Comparison of ENCODE assay signal across 8 cellular contexts in the genomic region with DNA sequence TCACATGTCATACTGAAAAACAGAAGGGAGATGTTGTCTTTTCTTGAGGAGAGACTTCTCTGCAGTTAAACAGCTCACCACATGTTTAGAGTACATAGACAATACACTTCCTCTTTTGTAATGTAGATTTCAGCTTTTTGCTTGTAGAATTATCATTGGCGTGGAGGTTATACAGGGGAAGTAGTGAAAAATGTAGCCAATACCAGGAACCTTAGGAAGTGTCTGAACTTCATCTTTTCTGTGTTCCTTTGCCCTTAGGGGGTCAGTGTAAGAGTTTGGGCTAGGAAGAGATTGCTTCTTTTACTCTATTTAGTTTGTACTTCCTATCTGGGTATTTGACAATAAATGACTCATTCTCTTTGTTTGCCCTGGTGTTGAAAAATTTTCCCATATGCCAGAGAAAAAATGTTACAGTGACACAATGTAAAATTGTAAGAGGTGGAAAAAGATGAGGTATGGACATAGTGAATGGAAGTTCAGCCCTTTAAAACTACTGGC. TPM values are rescaled to one million over a fixed set of nuclear protein-coding genes. Genes with fewer than 3 reads are reported as not detected.
A peak's percentile ranks its signal among the peaks of the same experiment; 100 is the strongest.
DNase-seq lines count a peak whose midpoint lies in the region; ATAC-seq and TF ChIP-seq lines count a peak whose summit lies in the region.

No MANE protein-coding gene starts in this region.

- peak overlapping the region in 1 of 2 experiments; percentile 20; a peak in 1 of 4 replicates for H4K8ac ChIP-seq in IMR-90 (ENCODE audit: low read depth in 2 of 2, low read length in 2 of 2)

- ATAC-seq in GM21390 (IDR thresholded peaks at IDR 0.05; ENCODE audit: unreplicated experiment) (peak; percentile 85), IMR-90 (ENCODE audit: low read depth) (peak; percentile 72)

- no peaks in the 10 kb centered on the region for H3K27me3 ChIP-seq in ACC112 (ENCODE audit: insufficient read depth, low read length)
- no peaks in the 10 kb centered on the region for H3K27me3 ChIP-seq in IMR-90 (ENCODE audit: control insufficient read depth, insufficient read depth, low read length)

- no peak overlapping the region for H2AFZ ChIP-seq in ACC112 (ENCODE audit: low read length, unreplicated experiment)
- no peak overlapping the region for H2AFZ ChIP-seq in IMR-90 (replicated peaks; ENCODE audit: low read length, poor library complexity)

- CTCF ChIA-PET in IMR-90 (lab: Yijun Ruan, JAX): interaction anchor here (0.6 to 1.0 kb wide), 3 partner anchors 21 to 99 kb away, joined by 3 to 4 read pairs (median 3); a partner anchor contains a TSS

- H3K4ac ChIP-seq in IMR-90 (ENCODE audit: low read depth, low read length): peak overlapping the region; percentile 37; the same call in 1 of the 2 replicates

- TF ChIP-seq POLR2A in IMR-90 (IDR thresholded peaks at IDR 0.05; ENCODE audit: low read depth, low read length): no peak

- H3K4me3 ChIP-seq in ACC112 (ENCODE audit: low read depth, low read length): peak overlapping the region; percentile 24; the same call in 1 of the 2 replicates
- no peak overlapping the region for H3K4me3 ChIP-seq in IMR-90 (ENCODE audit: insufficient read depth, low read depth, low read length)

- H2BK15ac ChIP-seq in IMR-90 (ENCODE audit: low read depth, low read length): peak overlapping the region; percentile 55; the same call in 1 of the 3 replicates

- BruUV-seq in IMR-90 (replicated peaks; lab: Mats Ljungman, UMichigan): no TSS peak

- H2AK5ac ChIP-seq in IMR-90 (ENCODE audit: low read depth, low read length): no peak overlapping the region

- peak overlapping the region; percentile 48; the same call in 1 of the 2 replicates for H2BK20ac ChIP-seq in IMR-90 (ENCODE audit: low read depth, low read length)

- WGBS in IMR-90 (ENCODE audit: extremely low coverage in 2 of 2, insufficient read length in 1 of 2), 2 experiments: no CpG with 5 or more reads among the region's 1 CpG

- H2BK5ac ChIP-seq in IMR-90 (ENCODE audit: low read depth, low read length, poor library complexity, severe bottlenecking): peak overlapping the region; percentile 80

- POLR2A ChIA-PET in IMR-90 (lab: Charles Lee; ENCODE audit: unreplicated experiment): no interaction called here

- DNase-seq in IMR-90 (peak; percentile 76), epithelial cell of prostate (ENCODE audit: low read depth, low spot score) (no peak), GM10266 (ENCODE audit: extremely low spot score) (no peak), NCI-H345 (lab: John Stamatoyannopoulos, UW) (no peak), NCI-H526 treated with DMSO at 0.1 percent for 48 hours (lab: John Stamatoyannopoulos, UW) (no peak), NCI-H1417 treated with DMSO at 0.1 percent for 48 hours (lab: John Stamatoyannopoulos, UW) (no peak)

- peak overlapping the region; percentile 24; the same call in 1 of the 2 replicates for H2BK120ac ChIP-seq in IMR-90 (ENCODE audit: low read depth, low read length)

- H4K20me1 ChIP-seq in IMR-90 (ENCODE audit: insufficient read depth, low read length): no peaks in the 10 kb centered on the region

- H3K56ac ChIP-seq in IMR-90 (ENCODE audit: extremely low read depth, insufficient read depth, low read length): no peak overlapping the region

- no peak for TF ChIP-seq CTCF in IMR-90 (conservative IDR thresholded peaks at IDR 0.05; ENCODE audit: low read depth, low read length)
- no peak for TF ChIP-seq CTCF in GM10266 (IDR thresholded peaks at IDR 0.05; ENCODE audit: control insufficient read depth, insufficient read depth, low read depth, missing control alignments)

- H3K4me2 ChIP-seq in IMR-90 (ENCODE audit: low read depth, low read length): peak overlapping the region; percentile 79

- intact Hi-C loops in IMR-90 (cut with micrococcal nuclease): no loop called here

- H3K14ac ChIP-seq in IMR-90 (replicated peaks; ENCODE audit: low read depth, low read length): no peak overlapping the region

- dilution Hi-C loops in IMR-90 (cut with HindIII; ENCODE audit: low sequenced_read_pairs, unreplicated experiment): no loop called here

- H4K91ac ChIP-seq in IMR-90 (ENCODE audit: insufficient read depth, low read depth, low read length): no peak overlapping the region

- H3K36me3 ChIP-seq in ACC112 (ENCODE audit: insufficient read depth, low read length) (no peaks in the 10 kb centered on the region), IMR-90 (ENCODE audit: control insufficient read depth, insufficient read depth, low read length) (peaks cover 1% of the 10 kb centered on the region; the same call in 1 of the 2 replicates)

- no peak for TF ChIP-seq RAD21 in IMR-90 (IDR thresholded peaks at IDR 0.05; ENCODE audit: low read length)

- no peaks in the 10 kb centered on the region for H3K9me3 ChIP-seq in IMR-90 (ENCODE audit: control insufficient read depth, insufficient read depth, low read length)

- peaks cover 6% of the 10 kb centered on the region for H3K79me2 ChIP-seq in ACC112 (ENCODE audit: control insufficient read depth, insufficient read depth, low read length, unreplicated experiment)

- peaks cover 2% of the 10 kb centered on the region for H3K9me1 ChIP-seq in IMR-90 (ENCODE audit: insufficient read depth, low read length)

- no peak overlapping the region for H3K23ac ChIP-seq in IMR-90 (ENCODE audit: low read depth, low read length)

- H3K4me1 ChIP-seq in ACC112 (ENCODE audit: control insufficient read depth, insufficient read depth, low read length, unreplicated experiment) (peaks cover 17% of the 10 kb centered on the region), IMR-90 (ENCODE audit: control insufficient read depth, insufficient read depth, low read length) (peaks cover 3% of the 10 kb centered on the region; the same call in 1 of the 2 replicates)

- H3K27ac ChIP-seq in ACC112 (ENCODE audit: low read depth, low read length) (peak overlapping the region; percentile 79), IMR-90 (ENCODE audit: insufficient read depth, low read length) (peak overlapping the region; percentile 3; the same call in 1 of the 2 replicates), epithelial cell of prostate (peak overlapping the region; percentile 57)

- in situ Hi-C loops in IMR-90 (cut with MboI; ENCODE audit: low sequenced_read_pairs): no loop called here

- peak overlapping the region; percentile 88 for H3K18ac ChIP-seq in IMR-90 (ENCODE audit: low read depth, low read length)

- H3K79me1 ChIP-seq in IMR-90 (ENCODE audit: low read depth in 1 of 2, low read length in 2 of 2): 0 out of 4 replicates have a peak, but pooled peaks cover 0 to under 1% of the 10 kb centered on the region in 2 experiments

- no peak overlapping the region for H3K9ac ChIP-seq in IMR-90 (ENCODE audit: low read depth, low read length)

- H2AK9ac ChIP-seq in IMR-90 (replicated peaks; ENCODE audit: low read depth, low read length, poor library complexity): no peak overlapping the region

- H4K5ac ChIP-seq in IMR-90 (ENCODE audit: low read depth, low read length): peak overlapping the region; percentile 9; the same call in 1 of the 2 replicates

TF ChIP-seq in IMR-90, 13 proteins besides CTCF, POLR2A, EP300 and RAD21:
- TF ChIP-seq CEBPB (IDR thresholded peaks at IDR 0.05; ENCODE audit: low read depth, low read length) (peak; percentile 94), RCOR1 (IDR thresholded peaks at IDR 0.05; ENCODE audit: insufficient replicate concordance, low read length) (no peak), FOS (IDR thresholded peaks at IDR 0.05; ENCODE audit: low read depth, low read length) (peak; percentile 61; the same call in 1 of the 2 replicates), CHD1 (IDR thresholded peaks at IDR 0.05; ENCODE audit: low read depth, low read length) (no peak), MAZ (IDR thresholded peaks at IDR 0.05; ENCODE audit: borderline replicate concordance, low read depth, low read length) (no peak), NFE2L2 (IDR thresholded peaks at IDR 0.05; ENCODE audit: low read depth, low read length) (no peak), MXI1 (IDR thresholded peaks at IDR 0.05; ENCODE audit: borderline replicate concordance, low read depth, low read length) (no peak), RFX5 (IDR thresholded peaks at IDR 0.05; ENCODE audit: low read depth, low read length) (no peak), BHLHE40 (IDR thresholded peaks at IDR 0.05; ENCODE audit: low read depth, low read length) (no peak), SMC3 (IDR thresholded peaks at IDR 0.05; ENCODE audit: low read depth, low read length) (no peak), MAFK (IDR thresholded peaks at IDR 0.05; ENCODE audit: low read depth, low read length) (no peak)
- TF ChIP-seq, protein P1, sequence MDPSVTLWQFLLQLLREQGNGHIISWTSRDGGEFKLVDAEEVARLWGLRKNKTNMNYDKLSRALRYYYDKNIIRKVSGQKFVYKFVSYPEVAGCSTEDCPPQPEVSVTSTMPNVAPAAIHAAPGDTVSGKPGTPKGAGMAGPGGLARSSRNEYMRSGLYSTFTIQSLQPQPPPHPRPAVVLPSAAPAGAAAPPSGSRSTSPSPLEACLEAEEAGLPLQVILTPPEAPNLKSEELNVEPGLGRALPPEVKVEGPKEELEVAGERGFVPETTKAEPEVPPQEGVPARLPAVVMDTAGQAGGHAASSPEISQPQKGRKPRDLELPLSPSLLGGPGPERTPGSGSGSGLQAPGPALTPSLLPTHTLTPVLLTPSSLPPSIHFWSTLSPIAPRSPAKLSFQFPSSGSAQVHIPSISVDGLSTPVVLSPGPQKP (IDR thresholded peaks at IDR 0.05; ENCODE audit: borderline replicate concordance, low read depth, low read length): no peak
- TF ChIP-seq, protein P2, sequence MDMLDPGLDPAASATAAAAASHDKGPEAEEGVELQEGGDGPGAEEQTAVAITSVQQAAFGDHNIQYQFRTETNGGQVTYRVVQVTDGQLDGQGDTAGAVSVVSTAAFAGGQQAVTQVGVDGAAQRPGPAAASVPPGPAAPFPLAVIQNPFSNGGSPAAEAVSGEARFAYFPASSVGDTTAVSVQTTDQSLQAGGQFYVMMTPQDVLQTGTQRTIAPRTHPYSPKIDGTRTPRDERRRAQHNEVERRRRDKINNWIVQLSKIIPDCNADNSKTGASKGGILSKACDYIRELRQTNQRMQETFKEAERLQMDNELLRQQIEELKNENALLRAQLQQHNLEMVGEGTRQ (IDR thresholded peaks at IDR 0.05; ENCODE audit: low read depth, low read length): no peak

RNA-seq across cellular contexts. Expression of a gene that starts 21.0 kb away (rescaled TPM):
- total RNA-seq in IMR-90 (2012; rRNA removed): 3.6 and 5.6 TPM in 2 replicates
- 7.3 and 8.2 TPM in 2 replicates for polyA plus RNA-seq in IMR-90 (2012; rRNA removed)
- 4.0 and 5.4 TPM in 2 replicates for polyA plus RNA-seq in IMR-90 (2012; cell fraction: cytosol; rRNA removed)
- 20.4 and 30.8 TPM in 2 replicates for polyA plus RNA-seq in IMR-90 (2012; cell fraction: nucleus; rRNA removed; ENCODE audit: low replicate concordance)

RNA-seq across cellular contexts. Expression of a gene that starts 35.6 kb away (rescaled TPM):
- total RNA-seq in IMR-90 (2012; rRNA removed): 1.1 and 1.7 TPM in 2 replicates
- 0.70 and 1.0 TPM in 2 replicates for polyA plus RNA-seq in IMR-90 (2012; rRNA removed)
- 0.12 and 0.25 TPM in 2 replicates for polyA plus RNA-seq in IMR-90 (2012; cell fraction: cytosol; rRNA removed)
- polyA plus RNA-seq in IMR-90 (2012; cell fraction: nucleus; rRNA removed; ENCODE audit: low replicate concordance): 0.82 and 7.2 TPM in 2 replicates

RNA-seq across cellular contexts. Expression of a gene that starts 36.0 kb away (rescaled TPM):
- 11.3 and 17.5 TPM in 2 replicates for total RNA-seq in IMR-90 (2012; rRNA removed)
- 75.3 and 143 TPM in 2 replicates for polyA plus RNA-seq in IMR-90 (2012; rRNA removed)
- 94.9 and 145 TPM in 2 replicates for polyA plus RNA-seq in IMR-90 (2012; cell fraction: cytosol; rRNA removed)
- polyA plus RNA-seq in IMR-90 (2012; cell fraction: nucleus; rRNA removed; ENCODE audit: low replicate concordance): 55.5 and 101 TPM in 2 replicates

Comparison
In these comparisons a context has a peak if more than half of its experiments do, and no peak if none do; other contexts are left out.
1. H3K27ac ChIP-seq: peak in every context shown above with its lines; median percentile 79 in ACC112; 57 in epithelial cell of prostate; 3 in IMR-90.